Comparison of ENCODE assay signal across 6 cellular contexts in genomic region chr22:20117656-20118571, GRCh38. TPM values are rescaled to one million over a fixed set of nuclear protein-coding genes. Genes with fewer than 3 reads are reported as not detected.
A peak's percentile ranks its signal among the peaks of the same experiment; 100 is the strongest.
DNase-seq lines count a peak whose midpoint lies in the region; ATAC-seq lines count a peak whose summit lies in the region.

No MANE protein-coding gene starts in this region.

- H3K27ac ChIP-seq in stomach smooth muscle (ENCODE audit: low read length), result peak overlapping the region; percentile 46

- peak overlapping the region; percentile 86 for H3K27ac Mint-ChIP-seq in activated T-helper 1 cell treated with anti-CD3 and anti-CD28 coated beads, Interleukin-12 subunit alpha, Interleukin-12 subunit beta, Interleukin-2, Interleukin-4 antibody, amounts not matched to agents 30 ng/mL and 10 ng/mL and 1 ng/mL, durations not matched to agents 14 hours and 24 hours and 36 hours

- H3K4me1 Mint-ChIP-seq in activated T-helper 1 cell treated with anti-CD3 and anti-CD28 coated beads, Interleukin-12 subunit alpha, Interleukin-12 subunit beta, Interleukin-2, Interleukin-4 antibody, amounts not matched to agents 30 ng/mL and 10 ng/mL and 1 ng/mL, durations not matched to agents 14 hours and 24 hours and 36 hours (ENCODE audit: low read depth), result peaks cover 26% of the 10 kb centered on the region

- H3K9ac ChIP-seq in stomach smooth muscle (ENCODE audit: low read length in 2 of 2), result peak overlapping the region; percentile 71 to 77

- H3K36me3 ChIP-seq in stomach smooth muscle (ENCODE audit: control insufficient read depth in 2 of 2, insufficient read depth in 2 of 2, low read length in 2 of 2), result peaks cover 27 to 34% of the 10 kb centered on the region in 2 donors

- peak overlapping the region; percentile 70 to 90 for H3K4me3 ChIP-seq in stomach smooth muscle (ENCODE audit: low read length in 2 of 2)

- no peaks in the 10 kb centered on the region for H3K9me3 Mint-ChIP-seq in activated T-helper 1 cell treated with anti-CD3 and anti-CD28 coated beads, Interleukin-12 subunit alpha, Interleukin-12 subunit beta, Interleukin-2, Interleukin-4 antibody, amounts not matched to agents 30 ng/mL and 10 ng/mL and 1 ng/mL, durations not matched to agents 14 hours and 24 hours and 36 hours

- H3K4me1 ChIP-seq in stomach smooth muscle (ENCODE audit: control insufficient read depth, insufficient read depth, low read length), result peaks cover 33% of the 10 kb centered on the region

- intact Hi-C loops in activated T-helper 1 cell treated with anti-CD3 and anti-CD28 coated beads, Interleukin-12 subunit alpha, Interleukin-12 subunit beta, Interleukin-2, Interleukin-4 antibody, amounts not matched to agents 30 ng/mL and 10 ng/mL and 1 ng/mL, durations not matched to agents 14 hours and 24 hours and 36 hours (cut with micrococcal nuclease), result loop anchor here (1.0 to 10.0 kb wide), 6 partner anchors 13 to 887 kb away; partner anchors contain the start of genes ARVCF, DGCR6L, DGCR8 and THAP7

- H3K27me3 ChIP-seq in stomach smooth muscle (ENCODE audit: control insufficient read depth in 1 of 2, insufficient read depth in 2 of 2, low read length in 2 of 2), result no peaks in the 10 kb centered on the region

- peak; percentile 61 for DNase-seq in activated T-helper 1 cell treated with anti-CD3 and anti-CD28 coated beads, Interleukin-12 subunit alpha, Interleukin-12 subunit beta, Interleukin-2, Interleukin-4 antibody, amounts not matched to agents 30 ng/mL and 10 ng/mL and 1 ng/mL, durations not matched to agents 14 hours and 24 hours and 36 hours (ENCODE audit: low spot score)
- DNase-seq in kidney tubule cell (ENCODE audit: low spot score), result peak; percentile 28
- no peak for DNase-seq in occipital lobe (lab: John Stamatoyannopoulos, UW)

- H3K36me3 Mint-ChIP-seq in activated T-helper 1 cell treated with anti-CD3 and anti-CD28 coated beads, Interleukin-12 subunit alpha, Interleukin-12 subunit beta, Interleukin-2, Interleukin-4 antibody, amounts not matched to agents 30 ng/mL and 10 ng/mL and 1 ng/mL, durations not matched to agents 14 hours and 24 hours and 36 hours (ENCODE audit: low read depth), result peaks cover 48% of the 10 kb centered on the region

- H3K4me3 Mint-ChIP-seq in activated T-helper 1 cell treated with anti-CD3 and anti-CD28 coated beads, Interleukin-12 subunit alpha, Interleukin-12 subunit beta, Interleukin-2, Interleukin-4 antibody, amounts not matched to agents 30 ng/mL and 10 ng/mL and 1 ng/mL, durations not matched to agents 14 hours and 24 hours and 36 hours, result peak overlapping the region; percentile 97

- peaks cover 3% of the 10 kb centered on the region for H3K27me3 Mint-ChIP-seq in activated T-helper 1 cell treated with anti-CD3 and anti-CD28 coated beads, Interleukin-12 subunit alpha, Interleukin-12 subunit beta, Interleukin-2, Interleukin-4 antibody, amounts not matched to agents 30 ng/mL and 10 ng/mL and 1 ng/mL, durations not matched to agents 14 hours and 24 hours and 36 hours (ENCODE audit: insufficient read depth)

- ATAC-seq in GM18511 (IDR thresholded peaks at IDR 0.05; ENCODE audit: unreplicated experiment) (peak; percentile 36), HG03442 (IDR thresholded peaks at IDR 0.05; ENCODE audit: unreplicated experiment) (peak; percentile 17)

- no peaks in the 10 kb centered on the region for H3K9me3 ChIP-seq in stomach smooth muscle (ENCODE audit: control insufficient read depth in 2 of 2, low read length in 2 of 2)

RNA-seq across cellular contexts. Expression of gene TRMT2A, which starts 0.9 kb away (rescaled TPM):
- total RNA-seq in activated T-helper 1 cell treated with anti-CD3 and anti-CD28 coated beads, Interleukin-12 subunit alpha, Interleukin-12 subunit beta, Interleukin-2, Interleukin-4 antibody, amounts not matched to agents 30 ng/mL and 10 ng/mL and 1 ng/mL, durations not matched to agents 14 hours and 24 hours and 36 hours, result 142 and 161 TPM in 2 replicates
- total RNA-seq in occipital lobe, result 25.9 TPM

RNA-seq across cellular contexts. Expression of gene RANBP1, which starts 2.0 kb away (rescaled TPM):
- total RNA-seq in activated T-helper 1 cell treated with anti-CD3 and anti-CD28 coated beads, Interleukin-12 subunit alpha, Interleukin-12 subunit beta, Interleukin-2, Interleukin-4 antibody, amounts not matched to agents 30 ng/mL and 10 ng/mL and 1 ng/mL, durations not matched to agents 14 hours and 24 hours and 36 hours, result 509 and 524 TPM in 2 replicates
- total RNA-seq in occipital lobe, result 90.6 TPM

RNA-seq across cellular contexts. Expression of gene ZDHHC8, which starts 13.7 kb away (rescaled TPM):
- total RNA-seq in activated T-helper 1 cell treated with anti-CD3 and anti-CD28 coated beads, Interleukin-12 subunit alpha, Interleukin-12 subunit beta, Interleukin-2, Interleukin-4 antibody, amounts not matched to agents 30 ng/mL and 10 ng/mL and 1 ng/mL, durations not matched to agents 14 hours and 24 hours and 36 hours, result 83.9 and 92.3 TPM in 2 replicates
- total RNA-seq in occipital lobe, result 3.3 TPM

RNA-seq across cellular contexts. Expression of gene CCDC188, which starts 32.9 kb away (rescaled TPM):
- 0.26 TPM in 1 of 2 replicates, not detected in the other for total RNA-seq in activated T-helper 1 cell treated with anti-CD3 and anti-CD28 coated beads, Interleukin-12 subunit alpha, Interleukin-12 subunit beta, Interleukin-2, Interleukin-4 antibody, amounts not matched to agents 30 ng/mL and 10 ng/mL and 1 ng/mL, durations not matched to agents 14 hours and 24 hours and 36 hours
- not detected for total RNA-seq in occipital lobe

RNA-seq across cellular contexts. Expression of gene DGCR8, which starts 37.9 kb away (rescaled TPM):
- total RNA-seq in activated T-helper 1 cell treated with anti-CD3 and anti-CD28 coated beads, Interleukin-12 subunit alpha, Interleukin-12 subunit beta, Interleukin-2, Interleukin-4 antibody, amounts not matched to agents 30 ng/mL and 10 ng/mL and 1 ng/mL, durations not matched to agents 14 hours and 24 hours and 36 hours, result 79.3 and 81.0 TPM in 2 replicates
- 37.0 TPM for total RNA-seq in occipital lobe

Comparison
In these comparisons a context has a peak if more than half of its experiments do, and no peak if none do; other contexts are left out.
1. RNA of gene ZDHHC8, which starts 13.7 kb away (total RNA-seq): 83.9 to 92.3 TPM in activated T-helper 1 cell treated with anti-CD3 and anti-CD28 coated beads, Interleukin-12 subunit alpha, Interleukin-12 subunit beta, Interleukin-2, Interleukin-4 antibody, amounts not matched to agents 30 ng/mL and 10 ng/mL and 1 ng/mL, durations not matched to agents 14 hours and 24 hours and 36 hours; 3.3 TPM in occipital lobe (single experiment); every median in the first group is over 10 times any median in the second.